Comparison of ENCODE assay signal across 16 cellular contexts in genomic region chr9:92911496-92912475, GRCh38. TPM values are rescaled to one million over a fixed set of nuclear protein-coding genes. Genes with fewer than 3 reads are reported as not detected.
DNase-seq lines count a peak whose midpoint lies in the region; ATAC-seq and TF ChIP-seq lines count a peak whose summit lies in the region.
"Had no signal": no experiment of that assay in that cellular context is flagged by ENCODE, and none has a peak within 500 bp of the region (broad histone marks: within the 10 kb centered on the region; RNA-seq: fewer than 3 reads in every experiment).

No MANE protein-coding gene starts in this region.

- TF ChIP-seq CTCF in right atrium auricular region (IDR thresholded peaks at IDR 0.05) (no peak), left lung (IDR thresholded peaks at IDR 0.05) (no peak)

- H3K27me3 ChIP-seq in right cardiac atrium (ENCODE audit: control insufficient read depth, insufficient read depth): no peaks in the 10 kb centered on the region
- H3K27me3 ChIP-seq in right atrium auricular region: no peaks in the 10 kb centered on the region
- H3K27me3 ChIP-seq in adipocyte (replicated peaks; ENCODE audit: control insufficient read depth, insufficient read depth, low read length): peaks cover 40% of the 10 kb centered on the region
- peaks cover 0 to 5% of the 10 kb centered on the region in 2 donors for H3K27me3 ChIP-seq in left lung

- intact Hi-C loops in right cardiac atrium (cut with DNase I) (no loop called here), left lung (cut with DNase I) (no loop called here)

- DNase-seq in right cardiac atrium: peak; percentile 44 to 71 (median 61)
- no peak for DNase-seq in right atrium auricular region (ENCODE audit: low spot score)
- DNase-seq in adipocyte (ENCODE audit: low read depth): peak; percentile 13
- DNase-seq in left lung: no peak
- no peak for DNase-seq in iPS-NIHi11 (ENCODE audit: low spot score)
- no peak for DNase-seq in stimulated activated CD8-positive, alpha-beta memory T cell treated with anti-CD3 and anti-CD28 coated beads, Interleukin-4, amount 100 ng/mL, for 48 hours
- no peak for DNase-seq in stimulated activated CD4-positive, alpha-beta T cell treated with anti-CD3 and anti-CD28 coated beads, Interleukin-2, amount 100 ng/mL, for 48 hours
- no peak for DNase-seq in activated CD4-positive, alpha-beta T cell treated with anti-CD3 and anti-CD28 coated beads, Interleukin-2, amount 50 U/mL, for 1 hour
- DNase-seq: activated CD8-positive, alpha-beta memory T cell treated with anti-CD3 and anti-CD28 coated beads, Interleukin-2, amount 50 U/mL, for 48 hours; amniotic stem cell; effector CD4-positive, alpha-beta T cell; NCI-H524 treated with DMSO at 0.1 percent for 48 hours had no signal

- H3K9me3 ChIP-seq in right cardiac atrium (ENCODE audit: control insufficient read depth, low read length) (no peaks in the 10 kb centered on the region), right atrium auricular region (no peaks in the 10 kb centered on the region), adipocyte (ENCODE audit: control insufficient read depth, low read length) (no peaks in the 10 kb centered on the region), left lung (no peaks in the 10 kb centered on the region)
- H3K9me3 ChIP-seq: neutrophil had no signal

- H3K27ac ChIP-seq in right cardiac atrium (ENCODE audit: low read length) (no peak overlapping the region), right atrium auricular region (no peak overlapping the region), left lung (no peak overlapping the region)
- H3K27ac ChIP-seq: neutrophil had no signal

- H3K4me3 ChIP-seq in right cardiac atrium (ENCODE audit: low read length): no peak overlapping the region
- no peak overlapping the region for H3K4me3 ChIP-seq in right atrium auricular region
- no peak overlapping the region for H3K4me3 ChIP-seq in adipocyte (ENCODE audit: low read length)
- H3K4me3 ChIP-seq in left lung: no peak overlapping the region

- H3K4me1 ChIP-seq in right cardiac atrium (ENCODE audit: control insufficient read depth, insufficient read depth, low read length): no peaks in the 10 kb centered on the region
- no peaks in the 10 kb centered on the region for H3K4me1 ChIP-seq in right atrium auricular region
- peaks cover 5% of the 10 kb centered on the region for H3K4me1 ChIP-seq in adipocyte (ENCODE audit: control insufficient read depth, insufficient read depth, low read length)
- H3K4me1 ChIP-seq in left lung: peaks cover 0 to 8% of the 10 kb centered on the region in 2 donors

- 58% methylated on average over 11 of the region's 11 CpGs for WGBS in right cardiac atrium

- H3K9ac ChIP-seq in adipocyte (ENCODE audit: low read length): no peak overlapping the region

- ATAC-seq in right cardiac atrium: no peak
- peak; percentile 49 for ATAC-seq in left lung
- ATAC-seq: Right ventricle myocardium inferior; stimulated activated memory B cell treated with anti-CD40 and anti-IgM and Interleukin-4, amounts not matched to agents 10 μg/mL and 1 μg/mL and 100 μg/mL, for 72 hours had no signal

- no peaks in the 10 kb centered on the region for H3K36me3 ChIP-seq in right atrium auricular region
- no peaks in the 10 kb centered on the region for H3K36me3 ChIP-seq in adipocyte (ENCODE audit: control insufficient read depth, insufficient read depth, low read length, severe bottlenecking)
- no peaks in the 10 kb centered on the region for H3K36me3 ChIP-seq in left lung
- H3K36me3 ChIP-seq: neutrophil had no signal

RNA-seq across cellular contexts. Expression of gene ZNF484, which starts 33.9 kb away (rescaled TPM):
- 1 to 10 TPM; 6.9 to 8.2 (median 7.2) TPM for total RNA-seq in right cardiac atrium
- 1.5 TPM for polyA plus RNA-seq in right cardiac atrium
- total RNA-seq in right atrium auricular region: 1 to 10 TPM; 6.6 to 7.0 TPM
- 1 to 10 TPM; 8.4 to 9.3 TPM for total RNA-seq in left lung

RNA-seq across cellular contexts. Expression of gene FGD3, which starts 35.5 kb away (rescaled TPM):
- total RNA-seq in right cardiac atrium (1 to 10 TPM; 2.5 to 3.2 (median 2.9) TPM), right atrium auricular region (1 to 10 TPM; 2.2 to 3.3 TPM), left lung (10 to 100 TPM; 17.2 to 29.9 TPM)
- polyA plus RNA-seq in right cardiac atrium: 1.1 TPM
- total RNA-seq: glomerular endothelial cell had no signal

Comparison
In these comparisons a context has a peak if more than half of its experiments do, and no peak if none do; other contexts are left out.
1. DNase-seq: peak in right cardiac atrium (3 of 3) and adipocyte (single experiment); none in right atrium auricular region (single experiment), left lung (0 of 2), iPS-NIHi11 (single experiment), stimulated activated CD8-positive, alpha-beta memory T cell treated with anti-CD3 and anti-CD28 coated beads, Interleukin-4, amount 100 ng/mL, for 48 hours (single experiment), stimulated activated CD4-positive, alpha-beta T cell treated with anti-CD3 and anti-CD28 coated beads, Interleukin-2, amount 100 ng/mL, for 48 hours (0 of 2) and activated CD4-positive, alpha-beta T cell treated with anti-CD3 and anti-CD28 coated beads, Interleukin-2, amount 50 U/mL, for 1 hour (single experiment).
2. RNA of gene FGD3, which starts 35.5 kb away (total RNA-seq): 17.2 to 29.9 TPM in left lung; 2.2 to 3.3 TPM in right atrium auricular region and 2.5 to 3.2 TPM in right cardiac atrium; every median in the first group is over 4 times any median in the second.